23 cellular contexts compared by ENCODE assay signal in the genomic region with DNA sequence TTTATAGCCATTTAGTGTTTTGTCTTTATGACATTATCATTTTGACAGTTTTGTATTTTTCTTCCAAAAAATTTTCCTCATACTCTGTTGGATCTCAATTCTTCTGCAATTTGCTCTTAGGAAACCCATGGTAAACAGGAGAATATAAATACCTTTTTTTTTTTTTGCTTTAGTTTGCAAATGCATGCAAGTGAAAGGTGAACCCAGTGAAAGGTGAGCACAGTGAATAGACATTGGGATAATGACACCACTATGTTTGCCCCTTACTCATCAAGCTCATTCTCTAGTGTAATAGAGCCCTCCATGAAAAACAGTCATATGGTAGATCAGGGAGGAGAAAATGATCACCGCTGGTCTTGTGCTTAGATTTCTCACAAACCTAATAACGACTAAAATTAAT. TPM values are rescaled to one million over a fixed set of nuclear protein-coding genes. Genes with fewer than 3 reads are reported as not detected.
DNase-seq lines count a peak whose midpoint lies in the region; ATAC-seq and TF ChIP-seq lines count a peak whose summit lies in the region.
"Had no signal": no experiment of that assay in that cellular context is flagged by ENCODE, and none has a peak within 500 bp of the region (broad histone marks: within the 10 kb centered on the region; RNA-seq: fewer than 3 reads in every experiment).

No MANE protein-coding gene starts in this region.

- H3K9me3 ChIP-seq in Caco-2 (no peaks in the 10 kb centered on the region), esophagus squamous epithelium (no peaks in the 10 kb centered on the region)
- H3K9me3 ChIP-seq: BLaER1 had no signal

- peaks cover 1% of the 10 kb centered on the region for H3K36me3 Mint-ChIP-seq in Caco-2 (ENCODE audit: insufficient read depth, unreplicated experiment)
- H3K36me3 Mint-ChIP-seq: activated CD8-positive, alpha-beta memory T cell treated with anti-CD3 and anti-CD28 coated beads, Interleukin-2, amount 10 ng/mL, durations not matched to agents 7 days and 5 days had no signal

- 79 to 88% methylated on average over 2 of the region's 2 CpGs for WGBS in esophagus squamous epithelium, 2 donors

- no TSS peak for BruUV-seq in Caco-2 (replicated peaks; lab: Mats Ljungman, UMichigan)

- DNase-seq in Caco-2 (no peak), NCI-H1436 treated with DMSO at 0.1 percent for 48 hours (lab: John Stamatoyannopoulos, UW) (peak; percentile 19), NCI-H2171 treated with DMSO at 0.1 percent for 48 hours (lab: John Stamatoyannopoulos, UW) (peak; percentile 63), left lobe of liver (ENCODE audit: low spot score) (no peak), esophagus squamous epithelium (lab: John Stamatoyannopoulos, UW) (no peak)
- DNase-seq in stimulated activated CD4-positive, alpha-beta T cell treated with anti-CD3 and anti-CD28 coated beads, Interleukin-2, amount 100 ng/mL, for 48 hours = no peak
- no peak for DNase-seq in stimulated activated CD4-positive, alpha-beta T cell treated with anti-CD3 and anti-CD28 coated beads, Interleukin-4, amount 100 ng/mL, for 1 hour
- DNase-seq: activated CD4-positive, alpha-beta T cell treated with anti-CD3 and anti-CD28 coated beads for 4 hours; activated CD8-positive, alpha-beta memory T cell treated with anti-CD3 and anti-CD28 coated beads, Interleukin-2, amount 10 ng/mL, durations not matched to agents 7 days and 5 days; aorta; caudate nucleus; EL; foreskin fibroblast; NCI-H446; occipital lobe; stimulated activated CD4-positive, alpha-beta T cell treated with anti-CD3 and anti-CD28 coated beads, Interleukin-15, amount 100 ng/mL, for 24 hours had no signal

- H3K27me3 ChIP-seq in Caco-2 (replicated peaks; ENCODE audit: control insufficient read depth, insufficient read depth, low read length) = no peaks in the 10 kb centered on the region
- H3K27me3 ChIP-seq in esophagus squamous epithelium = no peaks in the 10 kb centered on the region
- H3K27me3 ChIP-seq: BLaER1 had no signal

- TF ChIP-seq CTCF in Caco-2 (IDR thresholded peaks at IDR 0.05; ENCODE audit: insufficient read depth in 1 of 2, low read depth in 1 of 2, low read length in 1 of 2, severe bottlenecking in 1 of 2, unreplicated experiment in 1 of 2) (no peak), esophagus squamous epithelium (IDR thresholded peaks at IDR 0.05) (no peak)

- no peaks in the 10 kb centered on the region for H3K9me3 Mint-ChIP-seq in Caco-2 (ENCODE audit: unreplicated experiment)
- H3K9me3 Mint-ChIP-seq: activated naive CD4-positive, alpha-beta T cell treated with anti-CD3 and anti-CD28 coated beads, Interleukin-2, amount 50 U/mL, for 24 hours; activated T-helper 1 cell treated with anti-CD3 and anti-CD28 coated beads, Interleukin-12 subunit alpha, Interleukin-12 subunit beta, Interleukin-2, Interleukin-4 antibody, amounts not matched to agents 30 ng/mL and 10 ng/mL and 1 ng/mL, durations not matched to agents 14 hours and 24 hours and 36 hours; T-helper 1 cell treated with Interleukin-12 subunit alpha and Interleukin-12 subunit beta and Interleukin-4 antibody, amounts not matched to agents 30 μg/mL and 1 μg/mL, for 36 hours had no signal

- TF ChIP-seq POLR2A in esophagus squamous epithelium (IDR thresholded peaks at IDR 0.05) = no peak

- H3K4me1 ChIP-seq in Caco-2 (peaks cover 14% of the 10 kb centered on the region), esophagus squamous epithelium (no peaks in the 10 kb centered on the region)

- no peaks in the 10 kb centered on the region; the same call in 1 of the 2 replicates for H3K36me3 ChIP-seq in Caco-2 (ENCODE audit: control insufficient read depth, insufficient read depth, low read length)
- no peaks in the 10 kb centered on the region for H3K36me3 ChIP-seq in esophagus squamous epithelium
- H3K36me3 ChIP-seq: BLaER1 had no signal

- POLR2A ChIA-PET in Caco-2 (lab: Charles Lee) = interaction anchor here (0.8 kb wide), 1 partner anchor 86 kb away, joined by 3 read pairs; a partner anchor contains a TSS

- peaks cover 15% of the 10 kb centered on the region for H3K4me1 Mint-ChIP-seq in Caco-2 (ENCODE audit: low read depth, unreplicated experiment)
- H3K4me1 Mint-ChIP-seq: activated CD8-positive, alpha-beta memory T cell treated with anti-CD3 and anti-CD28 coated beads, Interleukin-2, amount 10 ng/mL, durations not matched to agents 7 days and 5 days; activated naive CD4-positive, alpha-beta T cell treated with anti-CD3 and anti-CD28 coated beads, Interleukin-2, amount 50 U/mL, for 24 hours had no signal

- H3K27ac Mint-ChIP-seq in Caco-2 (ENCODE audit: unreplicated experiment) = no peak overlapping the region
- H3K27ac Mint-ChIP-seq: activated CD8-positive, alpha-beta memory T cell treated with anti-CD3 and anti-CD28 coated beads, Interleukin-2, amount 10 ng/mL, durations not matched to agents 7 days and 5 days; activated naive CD4-positive, alpha-beta T cell treated with anti-CD3 and anti-CD28 coated beads, Interleukin-2, amount 50 U/mL, for 24 hours; activated T-helper 1 cell treated with anti-CD3 and anti-CD28 coated beads, Interleukin-12 subunit alpha, Interleukin-12 subunit beta, Interleukin-2, Interleukin-4 antibody, amounts not matched to agents 30 ng/mL and 10 ng/mL and 1 ng/mL, durations not matched to agents 14 hours and 24 hours and 36 hours; T-helper 1 cell treated with Interleukin-12 subunit alpha and Interleukin-12 subunit beta and Interleukin-4 antibody, amounts not matched to agents 30 μg/mL and 1 μg/mL, for 36 hours had no signal

- H3K27ac ChIP-seq in esophagus squamous epithelium = no peak overlapping the region
- H3K27ac ChIP-seq: BLaER1, HL-60 had no signal

- H3K4me3 ChIP-seq in Caco-2 (ENCODE audit: low read depth, low read length) (no peak overlapping the region), esophagus squamous epithelium (no peak overlapping the region)
- H3K4me3 ChIP-seq: BLaER1, lung had no signal

- intact Hi-C loops in Caco-2 (cut with micrococcal nuclease; ENCODE audit: unreplicated experiment) (loop anchor here (5.0 kb wide), 1 partner anchor 68 kb away; a partner anchor contains a TSS), esophagus squamous epithelium (cut with DNase I) (no loop called here)

- ATAC-seq in left lobe of liver (peak; percentile 55), GM19395 (IDR thresholded peaks at IDR 0.05; ENCODE audit: unreplicated experiment) (no peak)
- ATAC-seq: activated CD8-positive, alpha-beta memory T cell treated with anti-CD3 and anti-CD28 coated beads, Interleukin-2, amount 10 ng/mL, durations not matched to agents 7 days and 5 days had no signal

- peak overlapping the region; percentile 35 for H3K4me3 Mint-ChIP-seq in Caco-2 (ENCODE audit: unreplicated experiment)
- H3K4me3 Mint-ChIP-seq: activated CD8-positive, alpha-beta memory T cell treated with anti-CD3 and anti-CD28 coated beads, Interleukin-2, amount 10 ng/mL, durations not matched to agents 7 days and 5 days; activated naive CD4-positive, alpha-beta T cell treated with anti-CD3 and anti-CD28 coated beads, Interleukin-2, amount 50 U/mL, for 24 hours; activated T-helper 1 cell treated with anti-CD3 and anti-CD28 coated beads, Interleukin-12 subunit alpha, Interleukin-12 subunit beta, Interleukin-2, Interleukin-4 antibody, amounts not matched to agents 30 ng/mL and 10 ng/mL and 1 ng/mL, durations not matched to agents 14 hours and 24 hours and 36 hours; T-helper 1 cell treated with Interleukin-12 subunit alpha and Interleukin-12 subunit beta and Interleukin-4 antibody, amounts not matched to agents 30 μg/mL and 1 μg/mL, for 36 hours had no signal

- CTCF ChIA-PET in Caco-2 (lab: Charles Lee) = no interaction called here

- H3K27me3 Mint-ChIP-seq in Caco-2 (ENCODE audit: insufficient read depth, unreplicated experiment) = no peaks in the 10 kb centered on the region
- H3K27me3 Mint-ChIP-seq: activated CD8-positive, alpha-beta memory T cell treated with anti-CD3 and anti-CD28 coated beads, Interleukin-2, amount 10 ng/mL, durations not matched to agents 7 days and 5 days; activated naive CD4-positive, alpha-beta T cell treated with anti-CD3 and anti-CD28 coated beads, Interleukin-2, amount 50 U/mL, for 24 hours had no signal

RNA-seq across cellular contexts. Expression of a gene that starts 59.0 kb away (rescaled TPM):
- total RNA-seq in Caco-2 (2022) (7.9 and 8.3 TPM in 2 replicates), left lobe of liver (0.43 TPM), esophagus squamous epithelium (10 to 100 TPM in 1 of 4 donors, 1 to 10 TPM in 1, under 1 TPM in 2; 0.91 to 11.8 (median 1.0) TPM)

Comparison
In these comparisons a context has a peak if more than half of its experiments do, and no peak if none do; other contexts are left out.
1. DNase-seq: peak in NCI-H1436 treated with DMSO at 0.1 percent for 48 hours (single experiment) and NCI-H2171 treated with DMSO at 0.1 percent for 48 hours (single experiment); none in Caco-2 (0 of 2), left lobe of liver (single experiment), esophagus squamous epithelium (single experiment), stimulated activated CD4-positive, alpha-beta T cell treated with anti-CD3 and anti-CD28 coated beads, Interleukin-2, amount 100 ng/mL, for 48 hours (0 of 2) and stimulated activated CD4-positive, alpha-beta T cell treated with anti-CD3 and anti-CD28 coated beads, Interleukin-4, amount 100 ng/mL, for 1 hour (single experiment).